Comparison of ENCODE assay signal across 8 cellular contexts in genomic region chr3:16264174-16264707, GRCh38. TPM values are rescaled to one million over a fixed set of nuclear protein-coding genes. Genes with fewer than 3 reads are reported as not detected.
DNase-seq lines count a peak whose midpoint lies in the region; ATAC-seq and TF ChIP-seq lines count a peak whose summit lies in the region.

No MANE protein-coding gene starts in this region.

- H3K27me3 Mint-ChIP-seq in Calu3 (ENCODE audit: unreplicated experiment) (no peaks in the 10 kb centered on the region), immature natural killer cell (ENCODE audit: low read depth in 3 of 3) (peaks cover 11 to 13% (median 12%) of the 10 kb centered on the region in 3 donors)
- H3K27me3 Mint-ChIP-seq in activated T-helper 1 cell treated with anti-CD3 and anti-CD28 coated beads, Interleukin-12 subunit alpha, Interleukin-12 subunit beta, Interleukin-2, Interleukin-4 antibody, amounts not matched to agents 30 ng/mL and 10 ng/mL and 1 ng/mL, durations not matched to agents 14 hours and 24 hours and 36 hours (ENCODE audit: insufficient read depth) = no peaks in the 10 kb centered on the region

- no peaks in the 10 kb centered on the region for H3K9me3 Mint-ChIP-seq in Calu3 (ENCODE audit: low read depth, unreplicated experiment)
- no peaks in the 10 kb centered on the region for H3K9me3 Mint-ChIP-seq in activated T-helper 1 cell treated with anti-CD3 and anti-CD28 coated beads, Interleukin-12 subunit alpha, Interleukin-12 subunit beta, Interleukin-2, Interleukin-4 antibody, amounts not matched to agents 30 ng/mL and 10 ng/mL and 1 ng/mL, durations not matched to agents 14 hours and 24 hours and 36 hours
- H3K9me3 Mint-ChIP-seq in immature natural killer cell = no peaks in the 10 kb centered on the region

- peak overlapping the region; percentile 71 for H3K27ac Mint-ChIP-seq in Calu3 (ENCODE audit: unreplicated experiment)
- peak overlapping the region; percentile 100 for H3K27ac Mint-ChIP-seq in activated T-helper 1 cell treated with anti-CD3 and anti-CD28 coated beads, Interleukin-12 subunit alpha, Interleukin-12 subunit beta, Interleukin-2, Interleukin-4 antibody, amounts not matched to agents 30 ng/mL and 10 ng/mL and 1 ng/mL, durations not matched to agents 14 hours and 24 hours and 36 hours
- H3K27ac Mint-ChIP-seq in immature natural killer cell = peak overlapping the region; percentile 97 to 100 (median 100)

- peaks cover 16% of the 10 kb centered on the region for H3K4me1 Mint-ChIP-seq in Calu3 (ENCODE audit: low read depth, unreplicated experiment)
- H3K4me1 Mint-ChIP-seq in activated T-helper 1 cell treated with anti-CD3 and anti-CD28 coated beads, Interleukin-12 subunit alpha, Interleukin-12 subunit beta, Interleukin-2, Interleukin-4 antibody, amounts not matched to agents 30 ng/mL and 10 ng/mL and 1 ng/mL, durations not matched to agents 14 hours and 24 hours and 36 hours (ENCODE audit: low read depth) = peaks cover 35% of the 10 kb centered on the region
- H3K4me1 Mint-ChIP-seq in immature natural killer cell = peaks cover 0 to 23% of the 10 kb centered on the region in 2 donors

- intact Hi-C loops in Calu3 (cut with micrococcal nuclease; ENCODE audit: unreplicated experiment) = no loop called here
- intact Hi-C loops in activated T-helper 1 cell treated with anti-CD3 and anti-CD28 coated beads, Interleukin-12 subunit alpha, Interleukin-12 subunit beta, Interleukin-2, Interleukin-4 antibody, amounts not matched to agents 30 ng/mL and 10 ng/mL and 1 ng/mL, durations not matched to agents 14 hours and 24 hours and 36 hours (cut with micrococcal nuclease) = loop anchor here (1.0 to 10.0 kb wide), 12 partner anchors 45 to 1481 kb away; partner anchors contain the start of genes ANKRD28, BTD, CAPN7 and HACL1

- DNase-seq in Calu3 = no peak
- DNase-seq in activated T-helper 1 cell treated with anti-CD3 and anti-CD28 coated beads, Interleukin-12 subunit alpha, Interleukin-12 subunit beta, Interleukin-2, Interleukin-4 antibody, amounts not matched to agents 30 ng/mL and 10 ng/mL and 1 ng/mL, durations not matched to agents 14 hours and 24 hours and 36 hours (ENCODE audit: low spot score) = no peak
- no peak for DNase-seq in immature natural killer cell
- DNase-seq in NCI-H187 (lab: John Stamatoyannopoulos, UW) = no peak

- peak overlapping the region; percentile 66 for H3K27ac ChIP-seq in temporal lobe (ENCODE audit: low read depth, low read length)

- CTCF ChIA-PET in Calu3 (lab: Charles Lee) = interaction anchor here (1.0 kb wide), 1 partner anchor 17 kb away, joined by 4 read pairs; no protein-coding TSS in a partner anchor

- peak; percentile 1 for ATAC-seq in HG02852 (IDR thresholded peaks at IDR 0.05; ENCODE audit: unreplicated experiment)
- no peak for ATAC-seq in HG03108 (IDR thresholded peaks at IDR 0.05; ENCODE audit: unreplicated experiment)
- ATAC-seq in HG02642 (IDR thresholded peaks at IDR 0.05; ENCODE audit: poor library complexity, unreplicated experiment) = no peak

- BruUV-seq in Calu3 (replicated peaks; lab: Mats Ljungman, UMichigan) = TSS peak; percentile 84

- peak overlapping the region; percentile 76 for H3K4me3 Mint-ChIP-seq in Calu3 (ENCODE audit: low read depth, unreplicated experiment)
- H3K4me3 Mint-ChIP-seq in activated T-helper 1 cell treated with anti-CD3 and anti-CD28 coated beads, Interleukin-12 subunit alpha, Interleukin-12 subunit beta, Interleukin-2, Interleukin-4 antibody, amounts not matched to agents 30 ng/mL and 10 ng/mL and 1 ng/mL, durations not matched to agents 14 hours and 24 hours and 36 hours = peak overlapping the region; percentile 97
- peak overlapping the region; percentile 97 to 100 (median 99) for H3K4me3 Mint-ChIP-seq in immature natural killer cell

- H3K36me3 Mint-ChIP-seq in Calu3 (ENCODE audit: insufficient read depth, unreplicated experiment) (peaks cover 24% of the 10 kb centered on the region), immature natural killer cell (peaks cover 5 to 6% (median 6%) of the 10 kb centered on the region in 3 donors)
- peaks cover 9% of the 10 kb centered on the region for H3K36me3 Mint-ChIP-seq in activated T-helper 1 cell treated with anti-CD3 and anti-CD28 coated beads, Interleukin-12 subunit alpha, Interleukin-12 subunit beta, Interleukin-2, Interleukin-4 antibody, amounts not matched to agents 30 ng/mL and 10 ng/mL and 1 ng/mL, durations not matched to agents 14 hours and 24 hours and 36 hours (ENCODE audit: low read depth)

- TF ChIP-seq CTCF in Calu3 (IDR thresholded peaks at IDR 0.05; ENCODE audit: unreplicated experiment) = no peak

RNA-seq across cellular contexts. Expression of gene DPH3, which starts 0.5 kb away (rescaled TPM):
- total RNA-seq in Calu3 (2022) = 14.7 and 16.8 TPM in 2 replicates
- total RNA-seq in activated T-helper 1 cell treated with anti-CD3 and anti-CD28 coated beads, Interleukin-12 subunit alpha, Interleukin-12 subunit beta, Interleukin-2, Interleukin-4 antibody, amounts not matched to agents 30 ng/mL and 10 ng/mL and 1 ng/mL, durations not matched to agents 14 hours and 24 hours and 36 hours = 28.1 and 36.6 TPM in 2 replicates
- polyA plus RNA-seq in immature natural killer cell = 10 to 100 TPM; 22.3 to 31.8 (median 25.5) TPM
- total RNA-seq in temporal lobe = 14.5 TPM

RNA-seq across cellular contexts. Expression of gene OXNAD1, which starts 0.8 kb away (rescaled TPM):
- total RNA-seq in Calu3 (2022) (16.3 and 16.8 TPM in 2 replicates), temporal lobe (9.8 TPM)
- total RNA-seq in activated T-helper 1 cell treated with anti-CD3 and anti-CD28 coated beads, Interleukin-12 subunit alpha, Interleukin-12 subunit beta, Interleukin-2, Interleukin-4 antibody, amounts not matched to agents 30 ng/mL and 10 ng/mL and 1 ng/mL, durations not matched to agents 14 hours and 24 hours and 36 hours = 29.5 and 31.1 TPM in 2 replicates
- 10 to 100 TPM; 22.0 to 27.3 (median 23.8) TPM for polyA plus RNA-seq in immature natural killer cell
